ENCODE assay signal across 8 cellular contexts in the genomic region with DNA sequence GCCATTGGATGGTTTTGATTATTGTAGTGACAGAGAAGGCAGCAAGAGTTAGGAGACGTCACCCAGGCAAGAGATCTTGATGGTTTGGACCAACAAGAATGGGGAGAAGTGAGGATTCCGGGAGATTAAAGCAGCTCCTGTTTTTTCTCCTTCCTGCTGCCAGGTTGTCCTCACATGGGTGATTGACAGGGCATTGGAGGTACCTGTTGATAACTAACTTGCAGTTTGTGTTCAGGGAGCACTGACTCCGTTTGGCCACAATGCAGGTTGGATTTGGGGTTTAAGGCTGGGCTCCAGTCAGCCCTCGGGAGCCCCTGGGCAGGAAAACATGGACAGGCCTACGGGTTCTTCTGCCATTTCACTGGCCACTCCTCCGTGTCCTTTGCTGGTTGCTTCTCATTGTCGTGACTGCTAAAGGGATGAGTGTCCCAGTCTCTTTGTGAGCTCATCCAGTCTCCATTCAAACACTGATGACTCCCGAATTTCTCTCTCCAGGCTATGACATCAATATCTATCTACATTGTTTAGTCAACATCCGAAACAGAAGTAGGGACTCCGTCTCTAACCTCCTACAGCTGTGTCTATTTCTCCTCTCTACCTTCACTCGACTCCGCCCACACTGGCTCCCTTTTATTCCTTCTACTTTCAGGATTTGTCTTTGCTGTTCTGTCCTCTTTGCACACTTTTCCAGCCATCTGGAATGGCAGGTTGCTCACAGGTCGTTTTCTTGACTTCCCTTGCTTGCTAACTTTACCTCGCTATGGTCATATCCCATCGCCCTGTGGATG. TPM values are rescaled to one million over a fixed set of nuclear protein-coding genes. Genes with fewer than 3 reads are reported as not detected.
DNase-seq lines count a peak whose midpoint lies in the region; FAIRE-seq and TF ChIP-seq lines count a peak whose summit lies in the region.

No MANE protein-coding gene starts in this region.

- TF ChIP-seq CTCF in RWPE1 (conservative IDR thresholded peaks at IDR 0.05; ENCODE audit: low read depth) (no peak), fibroblast of lung (conservative IDR thresholded peaks at IDR 0.05 in 1 of 2, IDR thresholded peaks at IDR 0.05 in 1 of 2; ENCODE audit: low read depth in 1 of 2, low read length in 2 of 2) (no peak)

- H3K27ac ChIP-seq in RWPE1 = peak overlapping the region; percentile 97
- peak overlapping the region; percentile 95 for H3K27ac ChIP-seq in fibroblast of lung (ENCODE audit: insufficient read depth, low read length)
- peak overlapping the region; percentile 100 for H3K27ac ChIP-seq in rectal smooth muscle tissue (ENCODE audit: low read depth, low read length)

- H3K9ac ChIP-seq in fibroblast of lung (ENCODE audit: insufficient read depth, low read length) = no peak overlapping the region
- H3K9ac ChIP-seq in rectal smooth muscle tissue (ENCODE audit: low read length) = peak overlapping the region; percentile 32

- peaks cover 23% of the 10 kb centered on the region for H3K79me2 ChIP-seq in fibroblast of lung (ENCODE audit: control insufficient read depth, insufficient read depth, low read length)

- H3K4me1 ChIP-seq in fibroblast of lung (ENCODE audit: control insufficient read depth, extremely low read depth, insufficient read depth, low read length) (peaks cover 10% of the 10 kb centered on the region), rectal smooth muscle tissue (ENCODE audit: control insufficient read depth, insufficient read depth, low read length) (peaks cover 19% of the 10 kb centered on the region)

- H3K36me3 ChIP-seq in H7 (replicated peaks; ENCODE audit: control insufficient read depth, insufficient read depth, low read length) (peaks cover 6% of the 10 kb centered on the region), fibroblast of lung (ENCODE audit: control insufficient read depth, insufficient read depth, low read length) (peaks cover 1% of the 10 kb centered on the region), rectal smooth muscle tissue (ENCODE audit: control insufficient read depth, insufficient read depth, low read length) (no peaks in the 10 kb centered on the region)

- H3K9me3 ChIP-seq in fibroblast of lung (ENCODE audit: control insufficient read depth, insufficient read depth, low read depth, low read length) = no peaks in the 10 kb centered on the region

- H3K4me2 ChIP-seq in fibroblast of lung (ENCODE audit: extremely low read depth, insufficient read depth, low read length) = peak overlapping the region; percentile 71

- H2AFZ ChIP-seq in fibroblast of lung (ENCODE audit: low read length) = no peak overlapping the region

- POLR2A ChIA-PET in RWPE1 (lab: Yijun Ruan, JAX; ENCODE audit: low non-redundant PET) = interaction anchor here (1.1 to 1.5 kb wide), 2 partner anchors 19 to 20 kb away, joined by 3 to 6 read pairs; no protein-coding TSS in a partner anchor

- H4K20me1 ChIP-seq in fibroblast of lung (ENCODE audit: control insufficient read depth, extremely low read depth, insufficient read depth, low read length) = peaks cover 2% of the 10 kb centered on the region

- DNase-seq in H7 (no peak), RWPE1 (ENCODE audit: low spot score) (no peak), fibroblast of lung (ENCODE audit: low read depth in 2 of 2) (no peak), RCC 7860 (ENCODE audit: low spot score) (no peak), HTR-8/SVneo (ENCODE audit: insufficient read length, low spot score) (no peak), NCI-H1105 treated with DMSO at 0.1 percent for 48 hours (lab: John Stamatoyannopoulos, UW) (no peak), T-helper 9 cell (no peak)

- H3K27me3 ChIP-seq in H7 (ENCODE audit: control insufficient read depth, insufficient read depth, low read length) (no peaks in the 10 kb centered on the region), fibroblast of lung (ENCODE audit: control insufficient read depth, insufficient read depth, low read length) (no peaks in the 10 kb centered on the region), rectal smooth muscle tissue (ENCODE audit: control insufficient read depth, insufficient read depth, low read length) (no peaks in the 10 kb centered on the region)

- CTCF ChIA-PET in RWPE1 (lab: Yijun Ruan, JAX) = no interaction called here

- peak overlapping the region; percentile 48; the same call in 1 of the 2 replicates for H3K4me3 ChIP-seq in H7 (ENCODE audit: insufficient read depth, low read depth, low read length)
- peak overlapping the region in 3 of 4 experiments; percentile 64 to 94 (median 84) for H3K4me3 ChIP-seq in fibroblast of lung (replicated peaks in 1 of 4; ENCODE audit: control extremely low read depth in 1 of 4, insufficient read depth in 1 of 4, low read depth in 3 of 4, low read length in 4 of 4)
- H3K4me3 ChIP-seq in rectal smooth muscle tissue (ENCODE audit: low read length) = peak overlapping the region; percentile 96

- no peak for FAIRE-seq in RCC 7860 (lab: Jason Lieb, UNC)
- no peak for FAIRE-seq in HTR-8/SVneo (lab: Jason Lieb, UNC)

RNA-seq across cellular contexts. Expression of gene PTOV1, which starts 1.3 kb away (rescaled TPM):
- 205 and 219 TPM in 2 replicates for total RNA-seq in H7 (2014; rRNA removed; shearing (Covaris generic))
- 35.2 and 56.0 TPM in 2 replicates for total RNA-seq in fibroblast of lung
- polyA plus RNA-seq in fibroblast of lung = 41.1 and 48.0 TPM in 2 replicates
- 108 and 129 TPM in 2 replicates for polyA plus RNA-seq in fibroblast of lung (2012)
- polyA minus RNA-seq in fibroblast of lung (ENCODE audit: low replicate concordance) = 108 and 136 TPM in 2 replicates

RNA-seq across cellular contexts. Expression of gene PNKP, which starts 17.7 kb away (rescaled TPM):
- total RNA-seq in H7 (2014; rRNA removed; shearing (Covaris generic)) = 76.2 and 94.7 TPM in 2 replicates
- total RNA-seq in fibroblast of lung = 21.1 and 32.9 TPM in 2 replicates
- 11.0 and 17.0 TPM in 2 replicates for polyA plus RNA-seq in fibroblast of lung
- 25.9 and 35.8 TPM in 2 replicates for polyA plus RNA-seq in fibroblast of lung (2012)
- 25.4 and 45.5 TPM in 2 replicates for polyA minus RNA-seq in fibroblast of lung (ENCODE audit: low replicate concordance)

RNA-seq across cellular contexts. Expression of gene AKT1S1, which starts 27.5 kb away (rescaled TPM):
- total RNA-seq in H7 (2014; rRNA removed; shearing (Covaris generic)) = 7.2 and 12.9 TPM in 2 replicates
- 9.2 and 12.2 TPM in 2 replicates for total RNA-seq in fibroblast of lung
- 37.4 and 51.3 TPM in 2 replicates for polyA plus RNA-seq in fibroblast of lung
- 54.8 and 74.5 TPM in 2 replicates for polyA plus RNA-seq in fibroblast of lung (2012)
- 41.6 and 54.1 TPM in 2 replicates for polyA minus RNA-seq in fibroblast of lung (ENCODE audit: low replicate concordance)

RNA-seq across cellular contexts. Expression of gene TBC1D17, which starts 27.9 kb away (rescaled TPM):
- total RNA-seq in H7 (2014; rRNA removed; shearing (Covaris generic)) = 10.2 and 12.6 TPM in 2 replicates
- total RNA-seq in fibroblast of lung = 10.0 and 19.5 TPM in 2 replicates
- polyA plus RNA-seq in fibroblast of lung = 32.5 and 34.2 TPM in 2 replicates
- 42.3 and 47.1 TPM in 2 replicates for polyA plus RNA-seq in fibroblast of lung (2012)
- polyA minus RNA-seq in fibroblast of lung (ENCODE audit: low replicate concordance) = 111 and 165 TPM in 2 replicates

RNA-seq across cellular contexts. Expression of gene MED25, which starts 31.5 kb away (rescaled TPM):
- 49.3 and 53.5 TPM in 2 replicates for total RNA-seq in H7 (2014; rRNA removed; shearing (Covaris generic))
- 10.0 and 11.2 TPM in 2 replicates for total RNA-seq in fibroblast of lung
- polyA plus RNA-seq in fibroblast of lung = 20.2 and 28.6 TPM in 2 replicates
- polyA plus RNA-seq in fibroblast of lung (2012) = 24.2 and 29.5 TPM in 2 replicates
- polyA minus RNA-seq in fibroblast of lung (ENCODE audit: low replicate concordance) = 127 and 156 TPM in 2 replicates
